In genomic region chr13:113656831-113657671, GRCh38 we compare ENCODE assay signal across 17 cellular contexts. TPM values are rescaled to one million over a fixed set of nuclear protein-coding genes. Genes with fewer than 3 reads are reported as not detected.
DNase-seq lines count a peak whose midpoint lies in the region; ATAC-seq and TF ChIP-seq lines count a peak whose summit lies in the region.
"Had no signal": no experiment of that assay in that cellular context is flagged by ENCODE, and none has a peak within 500 bp of the region (broad histone marks: within the 10 kb centered on the region; RNA-seq: fewer than 3 reads in every experiment).

No MANE protein-coding gene starts in this region.

- H3K36me3 Mint-ChIP-seq in WTC11, result no peaks in the 10 kb centered on the region
- no peaks in the 10 kb centered on the region for H3K36me3 Mint-ChIP-seq in mesothelial cell of epicardium
- peaks cover 0 to 8% (median 0%) of the 10 kb centered on the region in 5 donors for H3K36me3 Mint-ChIP-seq in naive thymus-derived CD4-positive, alpha-beta T cell

- H3K4me1 ChIP-seq in left ventricle myocardium inferior (no peaks in the 10 kb centered on the region), uterus (no peaks in the 10 kb centered on the region)
- H3K4me1 ChIP-seq in naive thymus-derived CD4-positive, alpha-beta T cell (ENCODE audit: control insufficient read depth in 2 of 2, insufficient read depth in 2 of 2, low read length in 2 of 2), result peaks cover 0 to 10% of the 10 kb centered on the region in 2 donors

- H3K9me3 ChIP-seq in left ventricle myocardium inferior (replicated peaks) (peaks cover 19% of the 10 kb centered on the region), uterus (no peaks in the 10 kb centered on the region)
- no peaks in the 10 kb centered on the region for H3K9me3 ChIP-seq in naive thymus-derived CD4-positive, alpha-beta T cell (ENCODE audit: control insufficient read depth in 2 of 3, low read length in 3 of 3)
- H3K9me3 ChIP-seq: neutrophil had no signal

- intact Hi-C loops in left ventricle myocardium inferior (cut with micrococcal nuclease), result no loop called here
- intact Hi-C loops in Right ventricle myocardium inferior (cut with DNase I), result no loop called here
- intact Hi-C loops in uterus (cut with DNase I; ENCODE audit: low total_unique reads), result no loop called here
- intact Hi-C loops in naive thymus-derived CD4-positive, alpha-beta T cell (cut with micrococcal nuclease), result no loop called here

- no peak for ATAC-seq in Right ventricle myocardium inferior
- ATAC-seq in WTC11, result no peak
- ATAC-seq in naive thymus-derived CD4-positive, alpha-beta T cell, result no peak

- TF ChIP-seq CTCF in left ventricle myocardium inferior (IDR thresholded peaks at IDR 0.05; ENCODE audit: borderline replicate concordance) (no peak), WTC11 (IDR thresholded peaks at IDR 0.05) (no peak), mesothelial cell of epicardium (IDR thresholded peaks at IDR 0.05; ENCODE audit: unreplicated experiment) (no peak), uterus (IDR thresholded peaks at IDR 0.05) (no peak)

- POLR2A ChIA-PET in WTC11 (lab: Charles Lee), result no interaction called here
- POLR2A ChIA-PET in naive thymus-derived CD4-positive, alpha-beta T cell (lab: Charles Lee), result no interaction called here

- peak; percentile 10 for DNase-seq in left ventricle myocardium inferior
- DNase-seq in Right ventricle myocardium inferior (ENCODE audit: missing footprints), result no peak
- peak; percentile 13 for DNase-seq in WTC11 (ENCODE audit: low spot score)
- peak; percentile 13 to 29 for DNase-seq in mesothelial cell of epicardium (ENCODE audit: low spot score in 2 of 2, unreplicated experiment in 2 of 2)
- DNase-seq in uterus, result peak; percentile 8 to 9
- DNase-seq in naive thymus-derived CD4-positive, alpha-beta T cell, result no peak
- no peak for DNase-seq in DMS114 treated with DMSO at 0.1 percent for 48 hours (lab: John Stamatoyannopoulos, UW; ENCODE audit: unreplicated experiment)
- no peak for DNase-seq in ACHN
- DNase-seq: activated naive CD4-positive, alpha-beta T cell; HCEC 1CT; NCI-H187 treated with DMSO at 0.1 percent for 48 hours; NCI-H510A treated with DMSO at 0.1 percent for 48 hours; stimulated activated CD4-positive, alpha-beta T cell treated with anti-CD3 and anti-CD28 coated beads, Interleukin-2, amount 100 ng/mL, for 24 hours had no signal

- CTCF ChIA-PET in WTC11 (lab: Charles Lee), result no interaction called here
- CTCF ChIA-PET in naive thymus-derived CD4-positive, alpha-beta T cell (lab: Charles Lee), result no interaction called here

- H3K27me3 Mint-ChIP-seq in WTC11 (ENCODE audit: low read depth), result no peaks in the 10 kb centered on the region; the same call in 1 of the 2 replicates
- H3K27me3 Mint-ChIP-seq in mesothelial cell of epicardium (ENCODE audit: low read depth), result no peaks in the 10 kb centered on the region
- peaks cover 0 to 6% (median 0%) of the 10 kb centered on the region in 5 donors for H3K27me3 Mint-ChIP-seq in naive thymus-derived CD4-positive, alpha-beta T cell

- in situ Hi-C loops in ACHN (cut with HindIII; ENCODE audit: low pct_ligation_motif_present, low pct_unique_long_range_greater_than_20kb, low sequenced_read_pairs), result no loop called here

- H3K4me3 ChIP-seq in left ventricle myocardium inferior (no peak overlapping the region), uterus (no peak overlapping the region)
- H3K4me3 ChIP-seq in naive thymus-derived CD4-positive, alpha-beta T cell (ENCODE audit: low read length), result no peak overlapping the region

- H3K27ac ChIP-seq in left ventricle myocardium inferior (replicated peaks) (no peak overlapping the region), uterus (no peak overlapping the region)
- no peak overlapping the region for H3K27ac ChIP-seq in naive thymus-derived CD4-positive, alpha-beta T cell (ENCODE audit: low read depth, low read length)
- H3K27ac ChIP-seq: HL-60, neutrophil had no signal

- H3K27ac Mint-ChIP-seq in WTC11 (no peak overlapping the region), mesothelial cell of epicardium (no peak overlapping the region)
- peak overlapping the region in 1 of 9 donors; percentile 51 for H3K27ac Mint-ChIP-seq in naive thymus-derived CD4-positive, alpha-beta T cell

- H3K4me3 Mint-ChIP-seq in WTC11 (no peak overlapping the region), mesothelial cell of epicardium (no peak overlapping the region)
- no peak overlapping the region for H3K4me3 Mint-ChIP-seq in naive thymus-derived CD4-positive, alpha-beta T cell

- TF ChIP-seq POLR2A in uterus (IDR thresholded peaks at IDR 0.05), result no peak

- H3K9me3 Mint-ChIP-seq in WTC11 (peaks cover 15% of the 10 kb centered on the region), mesothelial cell of epicardium (peaks cover 16% of the 10 kb centered on the region)
- peaks cover 0 to 16% (median 6%) of the 10 kb centered on the region in 11 donors for H3K9me3 Mint-ChIP-seq in naive thymus-derived CD4-positive, alpha-beta T cell

- H3K36me3 ChIP-seq in left ventricle myocardium inferior, result no peaks in the 10 kb centered on the region
- no peaks in the 10 kb centered on the region for H3K36me3 ChIP-seq in uterus
- H3K36me3 ChIP-seq in naive thymus-derived CD4-positive, alpha-beta T cell (ENCODE audit: control insufficient read depth in 2 of 3, insufficient read depth in 3 of 3, low read length in 3 of 3), result no peaks in the 10 kb centered on the region
- H3K36me3 ChIP-seq: neutrophil had no signal

- H3K4me1 Mint-ChIP-seq in WTC11, result no peaks in the 10 kb centered on the region
- peaks cover 3% of the 10 kb centered on the region for H3K4me1 Mint-ChIP-seq in mesothelial cell of epicardium
- H3K4me1 Mint-ChIP-seq in naive thymus-derived CD4-positive, alpha-beta T cell, result peaks cover 0 to 7% (median 0%) of the 10 kb centered on the region in 7 donors

- H3K27me3 ChIP-seq in left ventricle myocardium inferior (ENCODE audit: low read depth) (peaks cover 16% of the 10 kb centered on the region), uterus (no peaks in the 10 kb centered on the region)
- H3K27me3 ChIP-seq in naive thymus-derived CD4-positive, alpha-beta T cell (ENCODE audit: control insufficient read depth in 2 of 2, insufficient read depth in 2 of 2, low read length in 2 of 2), result no peaks in the 10 kb centered on the region

TF ChIP-seq in WTC11, 78 proteins besides CTCF, POLR2A, EP300 and RAD21:
- TF ChIP-seq JUN (CRISPR knock-in tag; IDR thresholded peaks at IDR 0.05), result no peak
- no peak for TF ChIP-seq HMGA2 (CRISPR knock-in tag; IDR thresholded peaks at IDR 0.05)
- TF ChIP-seq FOXP1 (CRISPR knock-in tag; IDR thresholded peaks at IDR 0.05; ENCODE audit: borderline replicate concordance), result no peak

RNA-seq across cellular contexts. Expression of gene ATP4B, which starts 0.9 kb away (rescaled TPM):
- not detected for total RNA-seq in left ventricle myocardium inferior
- total RNA-seq in Right ventricle myocardium inferior, result not detected
- not detected in 3 replicates for total RNA-seq in WTC11 (2021)
- total RNA-seq in mesothelial cell of epicardium, result not detected in 3 replicates
- under 1 TPM in 1 of 4 donors, not detected in 3; 0.28 TPM for total RNA-seq in uterus
- total RNA-seq in naive thymus-derived CD4-positive, alpha-beta T cell, result not detected
- not detected for polyA plus RNA-seq in naive thymus-derived CD4-positive, alpha-beta T cell
- total RNA-seq: SK-MEL-5; T-helper 2 cell treated with Interferon-gamma antibody and Interleukin-4, amounts not matched to agents 100 ng/mL and 5 ng/mL, for 36 hours had no signal

RNA-seq across cellular contexts. Expression of gene GRK1, which starts 10.0 kb away (rescaled TPM):
- 0.85 TPM for total RNA-seq in left ventricle myocardium inferior
- total RNA-seq in Right ventricle myocardium inferior, result 0.11 TPM
- total RNA-seq in WTC11 (2021), result 0.11 to 0.21 TPM (median 0.17 TPM) in 3 replicates
- 0.20 to 0.41 TPM (median 0.34 TPM) in 3 replicates for total RNA-seq in mesothelial cell of epicardium
- under 1 TPM in 2 of 4 donors, not detected in 2; 0.07 to 0.12 TPM for total RNA-seq in uterus
- not detected for total RNA-seq in naive thymus-derived CD4-positive, alpha-beta T cell
- not detected for polyA plus RNA-seq in naive thymus-derived CD4-positive, alpha-beta T cell
- total RNA-seq: SK-MEL-5; T-helper 2 cell treated with Interferon-gamma antibody and Interleukin-4, amounts not matched to agents 100 ng/mL and 5 ng/mL, for 36 hours had no signal

Comparison
In these comparisons a context has a peak if more than half of its experiments do, and no peak if none do; other contexts are left out.
1. DNase-seq: peak in left ventricle myocardium inferior (single experiment), WTC11 (single experiment), mesothelial cell of epicardium (2 of 2) and uterus (2 of 2); none in Right ventricle myocardium inferior (single experiment), naive thymus-derived CD4-positive, alpha-beta T cell (0 of 9), DMS114 treated with DMSO at 0.1 percent for 48 hours (single experiment) and ACHN (single experiment).